In genomic region chr4:176357359-176358082, GRCh38 we compare ENCODE assay signal across 1 cellular context.
A peak's percentile ranks its signal among the peaks of the same experiment; 100 is the strongest.
TF ChIP-seq lines count a peak whose summit lies in the region.

No MANE protein-coding gene starts in this region.

TF ChIP-seq in H1, 55 proteins besides CTCF, POLR2A, EP300 and RAD21 (continued from another document):
- TF ChIP-seq CHD7 (IDR thresholded peaks at IDR 0.05; ENCODE audit: insufficient replicate concordance, low read length) (peak; percentile 50), RFX5 (IDR thresholded peaks at IDR 0.05; ENCODE audit: borderline replicate concordance, low read depth, low read length) (no peak), NANOG (IDR thresholded peaks at IDR 0.05; ENCODE audit: insufficient read depth, low read depth, low read length, poor library complexity, severe bottlenecking) (no peak), SP4 (IDR thresholded peaks at IDR 0.05; ENCODE audit: low read length) (no peak), KDM1A (IDR thresholded peaks at IDR 0.05; ENCODE audit: borderline replicate concordance, low read length) (no peak), TAF1 (IDR thresholded peaks at IDR 0.05; ENCODE audit: low read depth, low read length) (no peak), POU5F1 (IDR thresholded peaks at IDR 0.05; ENCODE audit: low read depth, low read length) (0 out of 2 replicates have a peak, but pooled peaks have one; percentile 32), JUND (IDR thresholded peaks at IDR 0.05; ENCODE audit: low read length) (no peak), SIX5 (IDR thresholded peaks at IDR 0.05; ENCODE audit: low read depth, low read length) (no peak), CTBP2 (IDR thresholded peaks at IDR 0.05; ENCODE audit: borderline replicate concordance, insufficient read depth, insufficient read length, low read length) (no peak), HDAC6 (IDR thresholded peaks at IDR 0.05; ENCODE audit: low read depth, low read length) (no peak), JUN (IDR thresholded peaks at IDR 0.05; ENCODE audit: low read depth, low read length) (no peak), TBP (IDR thresholded peaks at IDR 0.05; ENCODE audit: low read depth, low read length) (no peak)
